8 cellular contexts compared by ENCODE assay signal in genomic region chr5:150487199-150488061, GRCh38. TPM values are rescaled to one million over a fixed set of nuclear protein-coding genes. Genes with fewer than 3 reads are reported as not detected.
DNase-seq lines count a peak whose midpoint lies in the region; ATAC-seq lines count a peak whose summit lies in the region.

No MANE protein-coding gene starts in this region.

- H3K4me3 Mint-ChIP-seq in activated T-cell treated with anti-CD3 and anti-CD28 coated beads, Interleukin-2, amount 50 U/mL, for 72 hours, result peak overlapping the region; percentile 60 to 67

- peaks cover 11% of the 10 kb centered on the region for H3K27me3 Mint-ChIP-seq in activated T-cell treated with anti-CD3 and anti-CD28 coated beads, Interleukin-2, amount 50 U/mL, for 72 hours (ENCODE audit: low read depth)

- peaks cover 3% of the 10 kb centered on the region for H3K36me3 ChIP-seq in skeletal muscle satellite cell (ENCODE audit: insufficient read depth, low read length)

- peak overlapping the region; percentile 98 for H3K9ac ChIP-seq in skeletal muscle satellite cell (ENCODE audit: low read depth, low read length)

- peaks cover 62% of the 10 kb centered on the region for H3K4me1 ChIP-seq in skeletal muscle satellite cell (ENCODE audit: control insufficient read depth, insufficient read depth, low read length)

- no peak for DNase-seq in activated T-cell treated with anti-CD3 and anti-CD28 coated beads, Interleukin-2, amount 50 U/mL, for 72 hours
- no peak for DNase-seq in activated T-cell treated with anti-CD3 and anti-CD28 coated beads, Interleukin-2, amount 50 U/mL, for 48 hours
- peak; percentile 69 for DNase-seq in NCI-H510A treated with DMSO at 0.1 percent for 48 hours (lab: John Stamatoyannopoulos, UW)
- peak; percentile 58 for DNase-seq in astrocyte of the hippocampus (ENCODE audit: low read depth, low spot score)
- no peak for DNase-seq in cortex of kidney (lab: John Stamatoyannopoulos, UW)

- H3K4me3 ChIP-seq in iPS-18c (ENCODE audit: insufficient read depth, low read depth, low read length) (peak overlapping the region; percentile 77), skeletal muscle satellite cell (ENCODE audit: low read length) (peak overlapping the region; percentile 77)

- ATAC-seq in activated T-cell treated with anti-CD3 and anti-CD28 coated beads, Interleukin-2, amount 50 U/mL, for 72 hours (replicated peaks in 1 of 2), result no peak
- no peak for ATAC-seq in HG03045 (IDR thresholded peaks at IDR 0.05; ENCODE audit: unreplicated experiment)

- no peaks in the 10 kb centered on the region for H3K9me3 ChIP-seq in iPS-18c (ENCODE audit: control insufficient read depth, insufficient read depth, low read length)
- H3K9me3 ChIP-seq in skeletal muscle satellite cell (replicated peaks; ENCODE audit: low read length), result no peaks in the 10 kb centered on the region

- peaks cover 8% of the 10 kb centered on the region for H3K4me1 Mint-ChIP-seq in activated T-cell treated with anti-CD3 and anti-CD28 coated beads, Interleukin-2, amount 50 U/mL, for 72 hours (ENCODE audit: low read depth)

- H3K9me3 Mint-ChIP-seq in activated T-cell treated with anti-CD3 and anti-CD28 coated beads, Interleukin-2, amount 50 U/mL, for 72 hours, result no peaks in the 10 kb centered on the region

- H3K27ac Mint-ChIP-seq in activated T-cell treated with anti-CD3 and anti-CD28 coated beads, Interleukin-2, amount 50 U/mL, for 72 hours, result no peak overlapping the region

- peaks cover 0 to 1% of the 10 kb centered on the region in 2 donors for H3K36me3 Mint-ChIP-seq in activated T-cell treated with anti-CD3 and anti-CD28 coated beads, Interleukin-2, amount 50 U/mL, for 72 hours (ENCODE audit: insufficient read depth in 2 of 2)

- no peaks in the 10 kb centered on the region for H3K27me3 ChIP-seq in skeletal muscle satellite cell (ENCODE audit: control insufficient read depth, insufficient read depth, low read length)

- H3K4me2 ChIP-seq in skeletal muscle satellite cell (ENCODE audit: low read length), result peak overlapping the region; percentile 83

RNA-seq across cellular contexts. Expression of gene NDST1, which starts 20.5 kb away (rescaled TPM):
- 1 to 10 TPM; 3.4 to 3.5 TPM for total RNA-seq in activated T-cell treated with anti-CD3 and anti-CD28 coated beads, Interleukin-2, amount 50 U/mL, for 72 hours
- total RNA-seq in skeletal muscle satellite cell (2012; rRNA removed), result 51.2 and 52.4 TPM in 2 replicates

RNA-seq across cellular contexts. Expression of gene RPS14, which starts 37.9 kb away (rescaled TPM):
- 1,000 to 10,000 TPM; 2,954 to 3,917 TPM for total RNA-seq in activated T-cell treated with anti-CD3 and anti-CD28 coated beads, Interleukin-2, amount 50 U/mL, for 72 hours
- total RNA-seq in skeletal muscle satellite cell (2012; rRNA removed), result 3,190 and 4,225 TPM in 2 replicates

Comparison
In these comparisons a context has a peak if more than half of its experiments do, and no peak if none do; other contexts are left out.
1. DNase-seq: peak in NCI-H510A treated with DMSO at 0.1 percent for 48 hours (single experiment) and astrocyte of the hippocampus (single experiment); none in activated T-cell treated with anti-CD3 and anti-CD28 coated beads, Interleukin-2, amount 50 U/mL, for 72 hours (0 of 2), activated T-cell treated with anti-CD3 and anti-CD28 coated beads, Interleukin-2, amount 50 U/mL, for 48 hours (0 of 2) and cortex of kidney (single experiment).